ENCODE assay signal across 8 cellular contexts in the genomic region with DNA sequence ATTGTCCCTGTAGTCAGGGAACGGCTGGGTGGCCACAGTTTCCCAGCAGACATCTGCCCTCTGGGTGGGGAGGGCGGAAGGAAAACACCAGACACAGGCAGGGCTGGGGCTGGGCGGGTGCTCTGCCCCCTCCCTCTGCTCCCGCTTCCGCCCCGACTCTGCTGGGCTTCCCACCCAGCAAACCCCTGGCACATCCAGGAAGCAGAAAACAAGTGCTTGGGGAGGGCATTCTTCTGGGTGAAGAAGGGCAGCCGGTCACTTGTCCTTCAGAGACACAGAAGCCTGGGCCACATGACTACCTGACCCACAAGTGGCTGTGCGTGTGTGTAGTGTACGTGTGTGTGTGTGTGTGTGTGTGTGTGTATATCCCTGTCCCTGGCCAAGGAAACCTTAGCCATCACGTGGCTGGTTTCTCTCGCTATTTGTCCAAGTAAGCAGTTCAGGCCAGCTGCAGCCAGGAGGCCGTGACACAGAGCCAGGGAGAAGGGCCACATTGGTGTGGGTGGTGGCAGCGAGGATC.
DNase-seq lines count a peak whose midpoint lies in the region; FAIRE-seq and TF ChIP-seq lines count a peak whose summit lies in the region.

No MANE protein-coding gene starts in this region.

- no peak for TF ChIP-seq POLR2A in GM12891 (IDR thresholded peaks at IDR 0.05; ENCODE audit: low read depth, low read length)

- peaks cover 5% of the 10 kb centered on the region for H3K36me3 Mint-ChIP-seq in activated CD4-positive, alpha-beta T cell treated with anti-CD3 and anti-CD28 coated beads, Interleukin-2, amount 10 ng/mL, durations not matched to agents 24 days and 14 days (ENCODE audit: low read depth)
- peaks cover 11% of the 10 kb centered on the region for H3K36me3 Mint-ChIP-seq in type B pancreatic cell

- intact Hi-C loops in activated CD4-positive, alpha-beta T cell treated with anti-CD3 and anti-CD28 coated beads, Interleukin-2, amount 10 ng/mL, durations not matched to agents 24 days and 14 days (cut with micrococcal nuclease): no loop called here
- intact Hi-C loops in dorsolateral prefrontal cortex (cut with DNase I) (loop anchor here (2.0 to 5.0 kb wide), 3 partner anchors 74 to 174 kb away; no protein-coding TSS in a partner anchor), A673 (cut with micrococcal nuclease; ENCODE audit: unreplicated experiment) (no loop called here)

- no peaks in the 10 kb centered on the region for H3K9me3 Mint-ChIP-seq in activated CD4-positive, alpha-beta T cell treated with anti-CD3 and anti-CD28 coated beads, Interleukin-2, amount 10 ng/mL, durations not matched to agents 24 days and 14 days
- H3K9me3 Mint-ChIP-seq in type B pancreatic cell: no peaks in the 10 kb centered on the region

- peaks cover 47% of the 10 kb centered on the region for H3K4me1 Mint-ChIP-seq in activated CD4-positive, alpha-beta T cell treated with anti-CD3 and anti-CD28 coated beads, Interleukin-2, amount 10 ng/mL, durations not matched to agents 24 days and 14 days
- peaks cover 35% of the 10 kb centered on the region for H3K4me1 Mint-ChIP-seq in type B pancreatic cell (ENCODE audit: unreplicated experiment)

- H3K27me3 Mint-ChIP-seq in activated CD4-positive, alpha-beta T cell treated with anti-CD3 and anti-CD28 coated beads, Interleukin-2, amount 10 ng/mL, durations not matched to agents 24 days and 14 days: no peaks in the 10 kb centered on the region
- no peaks in the 10 kb centered on the region for H3K27me3 Mint-ChIP-seq in type B pancreatic cell

- H3K27me3 ChIP-seq in dorsolateral prefrontal cortex (no peaks in the 10 kb centered on the region), A673 (replicated peaks; ENCODE audit: insufficient read depth, low read depth, low read length, poor library complexity) (no peaks in the 10 kb centered on the region)

- H3K4me3 ChIP-seq in dorsolateral prefrontal cortex (no peak overlapping the region), A673 (ENCODE audit: low read depth, low read length, poor library complexity, severe bottlenecking) (no peak overlapping the region)

- FAIRE-seq in GM12891 (lab: Jason Lieb, UNC): no peak

- H3K27ac Mint-ChIP-seq in activated CD4-positive, alpha-beta T cell treated with anti-CD3 and anti-CD28 coated beads, Interleukin-2, amount 10 ng/mL, durations not matched to agents 24 days and 14 days: peak overlapping the region; percentile 72
- peak overlapping the region; percentile 50 for H3K27ac Mint-ChIP-seq in type B pancreatic cell

- H3K4me1 ChIP-seq in A673 (ENCODE audit: insufficient read depth, low read length, poor library complexity, severe bottlenecking): peaks cover 33% of the 10 kb centered on the region

- peak; percentile 66 for DNase-seq in activated CD4-positive, alpha-beta T cell treated with anti-CD3 and anti-CD28 coated beads, Interleukin-2, amount 10 ng/mL, durations not matched to agents 24 days and 14 days
- DNase-seq in activated CD4-positive, alpha-beta T cell treated with anti-CD3 and anti-CD28 coated beads for 48 hours: no peak
- DNase-seq in dorsolateral prefrontal cortex (peak in 7 of 10 donors; percentile 32 to 68 (median 60)), myocyte (ENCODE audit: low read depth) (peak; percentile 46), type B pancreatic cell (ENCODE audit: extremely low spot score, unreplicated experiment) (no peak), GM12891 (ENCODE audit: insufficient read length, low spot score) (no peak), DMS114 treated with DMSO at 0.1 percent for 48 hours (lab: John Stamatoyannopoulos, UW; ENCODE audit: unreplicated experiment) (no peak), A673 (ENCODE audit: low spot score) (no peak)

- TF ChIP-seq CTCF in dorsolateral prefrontal cortex (IDR thresholded peaks at IDR 0.05 in 54 of 56, conservative IDR thresholded peaks at IDR 0.05 in 2 of 56; ENCODE audit: low read depth in 1 of 56, partially characterized antibody in 56 of 56) (peak in 12 of 56 donors; percentile 6 to 41 (median 16)), type B pancreatic cell (conservative IDR thresholded peaks at IDR 0.05) (no peak), A673 (conservative IDR thresholded peaks at IDR 0.05; ENCODE audit: low read depth, low read length) (no peak)

- peak overlapping the region; percentile 26 for H3K4me3 Mint-ChIP-seq in activated CD4-positive, alpha-beta T cell treated with anti-CD3 and anti-CD28 coated beads, Interleukin-2, amount 10 ng/mL, durations not matched to agents 24 days and 14 days
- no peak overlapping the region for H3K4me3 Mint-ChIP-seq in type B pancreatic cell

- CTCF ChIA-PET in A673 (lab: Charles Lee): no interaction called here

- POLR2A ChIA-PET in A673 (lab: Charles Lee; ENCODE audit: low non-redundant PET): no interaction called here

- H3K36me3 ChIP-seq in A673 (ENCODE audit: insufficient read depth, low read length, poor library complexity, severe bottlenecking): no peaks in the 10 kb centered on the region

- H3K9me3 ChIP-seq in A673 (ENCODE audit: low read depth, low read length, poor library complexity, severe bottlenecking): no peaks in the 10 kb centered on the region

- H3K27ac ChIP-seq in dorsolateral prefrontal cortex (peak overlapping the region; percentile 31 to 91 (median 83)), A673 (ENCODE audit: low read depth, low read length, poor library complexity, severe bottlenecking) (no peak overlapping the region)

- BruUV-seq in A673 (replicated peaks; lab: Mats Ljungman, UMichigan): no TSS peak

TF ChIP-seq in GM12891, 5 proteins besides CTCF, POLR2A, EP300 and RAD21:
- TF ChIP-seq POU2F2 (IDR thresholded peaks at IDR 0.05; ENCODE audit: low read depth, low read length): no peak
- TF ChIP-seq PAX5 (IDR thresholded peaks at IDR 0.05; ENCODE audit: insufficient read depth, low read length, severe bottlenecking): no peak
- TF ChIP-seq POLR2AphosphoS5 (IDR thresholded peaks at IDR 0.05; ENCODE audit: low read depth, low read length): no peak
- TF ChIP-seq SPI1 (IDR thresholded peaks at IDR 0.05; ENCODE audit: low read depth, low read length): no peak
- no peak for TF ChIP-seq TAF1 (IDR thresholded peaks at IDR 0.05; ENCODE audit: low read depth, low read length)

Comparison
In these comparisons a context has a peak if more than half of its experiments do, and no peak if none do; other contexts are left out.
1. DNase-seq: peak in activated CD4-positive, alpha-beta T cell treated with anti-CD3 and anti-CD28 coated beads, Interleukin-2, amount 10 ng/mL, durations not matched to agents 24 days and 14 days (single experiment), dorsolateral prefrontal cortex (7 of 10) and myocyte (single experiment); none in activated CD4-positive, alpha-beta T cell treated with anti-CD3 and anti-CD28 coated beads for 48 hours (single experiment), type B pancreatic cell (single experiment), GM12891 (single experiment), DMS114 treated with DMSO at 0.1 percent for 48 hours (single experiment) and A673 (single experiment).
2. intact Hi-C loops: an anchor here in dorsolateral prefrontal cortex (2.0 to 5.0 kb wide); none called in activated CD4-positive, alpha-beta T cell treated with anti-CD3 and anti-CD28 coated beads, Interleukin-2, amount 10 ng/mL, durations not matched to agents 24 days and 14 days and A673.